In genomic region chr20:19928379-19929360, GRCh38 we compare ENCODE assay signal across 15 cellular contexts.
DNase-seq lines count a peak whose midpoint lies in the region; ATAC-seq and TF ChIP-seq lines count a peak whose summit lies in the region.
"Had no signal": no experiment of that assay in that cellular context is flagged by ENCODE, and none has a peak within 500 bp of the region (broad histone marks: within the 10 kb centered on the region; RNA-seq: fewer than 3 reads in every experiment).

No MANE protein-coding gene starts in this region.

- H3K9me3 Mint-ChIP-seq in activated CD4-positive, alpha-beta memory T cell treated with anti-CD3 and anti-CD28 coated beads for 36 hours, result no peaks in the 10 kb centered on the region
- H3K9me3 Mint-ChIP-seq: activated T-helper 1 cell treated with anti-CD3 and anti-CD28 coated beads, Interleukin-12 subunit alpha, Interleukin-12 subunit beta, Interleukin-2, Interleukin-4 antibody, amounts not matched to agents 30 ng/mL and 10 ng/mL and 1 ng/mL, durations not matched to agents 14 hours and 24 hours and 36 hours; T-cell had no signal

- H3K36me3 ChIP-seq in IMR-90 (ENCODE audit: control insufficient read depth, insufficient read depth, low read length) (no peaks in the 10 kb centered on the region), adipocyte (ENCODE audit: control insufficient read depth, insufficient read depth, low read length, severe bottlenecking) (no peaks in the 10 kb centered on the region), left ventricle myocardium inferior (no peaks in the 10 kb centered on the region), sigmoid colon (no peaks in the 10 kb centered on the region)

- no peak overlapping the region for H2BK15ac ChIP-seq in IMR-90 (ENCODE audit: low read depth, low read length)

- no peak for DNase-seq in IMR-90
- DNase-seq in adipocyte (ENCODE audit: low read depth), result peak; percentile 14
- no peak for DNase-seq in left ventricle myocardium inferior
- DNase-seq in renal cortical epithelial cell (ENCODE audit: low read depth), result peak; percentile 50
- DNase-seq in activated CD4-positive, alpha-beta memory T cell treated with anti-CD3 and anti-CD28 coated beads for 36 hours, result no peak
- DNase-seq in NCI-H446 treated with DMSO at 0.1 percent for 48 hours (lab: John Stamatoyannopoulos, UW), result no peak
- DNase-seq in SKM-1 (lab: John Stamatoyannopoulos, UW; ENCODE audit: unreplicated experiment), result no peak
- no peak for DNase-seq in sigmoid colon
- DNase-seq: activated CD4-positive, alpha-beta T cell treated with anti-CD3 and anti-CD28 coated beads for 48 hours; DMS79; effector CD8-positive, alpha-beta T cell; NCI-H2081; T-cell had no signal

- H2AFZ ChIP-seq in IMR-90 (replicated peaks; ENCODE audit: low read length, poor library complexity), result no peak overlapping the region

- no peak overlapping the region for H3K9ac ChIP-seq in IMR-90 (ENCODE audit: low read depth, low read length)
- no peak overlapping the region for H3K9ac ChIP-seq in adipocyte (ENCODE audit: low read length)

- dilution Hi-C loops in IMR-90 (cut with HindIII; ENCODE audit: low sequenced_read_pairs, unreplicated experiment), result no loop called here

- intact Hi-C loops in IMR-90 (cut with micrococcal nuclease), result no loop called here
- intact Hi-C loops in left ventricle myocardium inferior (cut with micrococcal nuclease), result no loop called here
- intact Hi-C loops in activated CD4-positive, alpha-beta memory T cell treated with anti-CD3 and anti-CD28 coated beads for 36 hours (cut with micrococcal nuclease), result no loop called here
- intact Hi-C loops in sigmoid colon (cut with DNase I), result no loop called here

- in situ Hi-C loops in IMR-90 (cut with MboI; ENCODE audit: low sequenced_read_pairs), result no loop called here

- H3K4me1 Mint-ChIP-seq in activated CD4-positive, alpha-beta memory T cell treated with anti-CD3 and anti-CD28 coated beads for 36 hours (ENCODE audit: low read depth), result no peaks in the 10 kb centered on the region
- H3K4me1 Mint-ChIP-seq: T-cell had no signal

- H4K20me1 ChIP-seq in IMR-90 (ENCODE audit: insufficient read depth, low read length), result peaks cover 51% of the 10 kb centered on the region; the same call in 1 of the 2 replicates

- no peak overlapping the region for H4K5ac ChIP-seq in IMR-90 (ENCODE audit: low read depth, low read length)

- H2BK5ac ChIP-seq in IMR-90 (ENCODE audit: low read depth, low read length, poor library complexity, severe bottlenecking), result peak overlapping the region; percentile 12

- no peaks in the 10 kb centered on the region for H3K27me3 ChIP-seq in IMR-90 (ENCODE audit: control insufficient read depth, insufficient read depth, low read length)
- no peaks in the 10 kb centered on the region for H3K27me3 ChIP-seq in adipocyte (replicated peaks; ENCODE audit: control insufficient read depth, insufficient read depth, low read length)
- H3K27me3 ChIP-seq in left ventricle myocardium inferior (ENCODE audit: low read depth), result no peaks in the 10 kb centered on the region
- H3K27me3 ChIP-seq in sigmoid colon, result no peaks in the 10 kb centered on the region

- peak overlapping the region; percentile 16; the same call in 1 of the 2 replicates for H2BK120ac ChIP-seq in IMR-90 (ENCODE audit: low read depth, low read length)

- no peaks in the 10 kb centered on the region for H3K27me3 Mint-ChIP-seq in activated CD4-positive, alpha-beta memory T cell treated with anti-CD3 and anti-CD28 coated beads for 36 hours

- 0 out of 2 replicates have a peak overlapping the region, but pooled peaks have one; percentile 43 for H3K14ac ChIP-seq in IMR-90 (replicated peaks; ENCODE audit: low read depth, low read length)

- WGBS in IMR-90 (ENCODE audit: extremely low coverage in 2 of 2, insufficient read length in 1 of 2), 2 experiments, result 100% methylated on average over 2 of the region's 8 CpGs; no CpG with 5 or more reads in 1 of the 2 experiments
- 22 to 68% methylated on average over 8 of the region's 8 CpGs for WGBS in sigmoid colon, 2 donors

- CTCF ChIA-PET in IMR-90 (lab: Yijun Ruan, JAX), result no interaction called here
- CTCF ChIA-PET in activated CD4-positive, alpha-beta memory T cell treated with anti-CD3 and anti-CD28 coated beads for 36 hours (lab: Charles Lee), result no interaction called here

- no peak overlapping the region for H3K4me2 ChIP-seq in IMR-90 (ENCODE audit: low read depth, low read length)

- TF ChIP-seq POLR2A in IMR-90 (IDR thresholded peaks at IDR 0.05; ENCODE audit: low read depth, low read length) (no peak), sigmoid colon (IDR thresholded peaks at IDR 0.05) (no peak)

- no TSS peak for BruUV-seq in IMR-90 (replicated peaks; lab: Mats Ljungman, UMichigan)

- H2BK20ac ChIP-seq in IMR-90 (ENCODE audit: low read depth, low read length), result no peak overlapping the region

- no peak overlapping the region; the same call in 1 of the 2 replicates for H3K18ac ChIP-seq in IMR-90 (ENCODE audit: low read depth, low read length)

- peak overlapping the region in 1 of 2 experiments; percentile 21; a peak in 1 of 4 replicates for H4K8ac ChIP-seq in IMR-90 (ENCODE audit: low read depth in 2 of 2, low read length in 2 of 2)

- H3K4ac ChIP-seq in IMR-90 (ENCODE audit: low read depth, low read length), result peak overlapping the region; percentile 12

- H3K56ac ChIP-seq in IMR-90 (ENCODE audit: extremely low read depth, insufficient read depth, low read length), result no peak overlapping the region

- H4K91ac ChIP-seq in IMR-90 (ENCODE audit: insufficient read depth, low read depth, low read length), result no peak overlapping the region

- H3K4me3 Mint-ChIP-seq in activated CD4-positive, alpha-beta memory T cell treated with anti-CD3 and anti-CD28 coated beads for 36 hours, result no peak overlapping the region
- H3K4me3 Mint-ChIP-seq: activated T-helper 1 cell treated with anti-CD3 and anti-CD28 coated beads, Interleukin-12 subunit alpha, Interleukin-12 subunit beta, Interleukin-2, Interleukin-4 antibody, amounts not matched to agents 30 ng/mL and 10 ng/mL and 1 ng/mL, durations not matched to agents 14 hours and 24 hours and 36 hours; T-cell had no signal

- POLR2A ChIA-PET in IMR-90 (lab: Charles Lee; ENCODE audit: unreplicated experiment), result no interaction called here
- POLR2A ChIA-PET in activated CD4-positive, alpha-beta memory T cell treated with anti-CD3 and anti-CD28 coated beads for 36 hours (lab: Charles Lee), result no interaction called here

- TF ChIP-seq RAD21 in IMR-90 (IDR thresholded peaks at IDR 0.05; ENCODE audit: low read length), result no peak

- no peak for ATAC-seq in IMR-90 (ENCODE audit: low read depth)
- ATAC-seq: K562, T-cell had no signal

- H3K79me1 ChIP-seq in IMR-90 (ENCODE audit: low read depth in 1 of 2, low read length in 2 of 2), result peaks cover 39 to 81% of the 10 kb centered on the region in 2 experiments

- H3K9me3 ChIP-seq in IMR-90 (ENCODE audit: control insufficient read depth, insufficient read depth, low read length), result no peaks in the 10 kb centered on the region
- H3K9me3 ChIP-seq in adipocyte (ENCODE audit: control insufficient read depth, low read length), result no peaks in the 10 kb centered on the region
- H3K9me3 ChIP-seq in left ventricle myocardium inferior (replicated peaks), result no peaks in the 10 kb centered on the region
- no peaks in the 10 kb centered on the region for H3K9me3 ChIP-seq in sigmoid colon

- TF ChIP-seq CTCF in IMR-90 (conservative IDR thresholded peaks at IDR 0.05; ENCODE audit: low read depth, low read length) (no peak), left ventricle myocardium inferior (IDR thresholded peaks at IDR 0.05; ENCODE audit: borderline replicate concordance) (no peak), sigmoid colon (IDR thresholded peaks at IDR 0.05) (no peak)

- peak overlapping the region; percentile 68 for H2AK9ac ChIP-seq in IMR-90 (replicated peaks; ENCODE audit: low read depth, low read length, poor library complexity)

- H3K27ac ChIP-seq in IMR-90 (ENCODE audit: insufficient read depth, low read length) (no peak overlapping the region), left ventricle myocardium inferior (replicated peaks) (peak overlapping the region; percentile 49), sigmoid colon (no peak overlapping the region)

- H3K4me1 ChIP-seq in IMR-90 (ENCODE audit: control insufficient read depth, insufficient read depth, low read length) (peaks cover 16% of the 10 kb centered on the region), adipocyte (ENCODE audit: control insufficient read depth, insufficient read depth, low read length) (peaks cover 25% of the 10 kb centered on the region), left ventricle myocardium inferior (peaks cover 88% of the 10 kb centered on the region), sigmoid colon (peaks cover 0 to 26% (median 18%) of the 10 kb centered on the region in 4 donors)

- H3K36me3 Mint-ChIP-seq in activated CD4-positive, alpha-beta memory T cell treated with anti-CD3 and anti-CD28 coated beads for 36 hours, result no peaks in the 10 kb centered on the region
- H3K36me3 Mint-ChIP-seq: T-cell had no signal

- H3K9me1 ChIP-seq in IMR-90 (ENCODE audit: insufficient read depth, low read length), result peaks cover 33% of the 10 kb centered on the region

- peak overlapping the region; percentile 75 for H3K23ac ChIP-seq in IMR-90 (ENCODE audit: low read depth, low read length)

- H3K4me3 ChIP-seq in IMR-90 (ENCODE audit: insufficient read depth, low read depth, low read length), result no peak overlapping the region
- no peak overlapping the region for H3K4me3 ChIP-seq in adipocyte (ENCODE audit: low read length)
- H3K4me3 ChIP-seq in left ventricle myocardium inferior, result no peak overlapping the region
- no peak overlapping the region for H3K4me3 ChIP-seq in sigmoid colon
- H3K4me3 ChIP-seq: K562 had no signal

- H2AK5ac ChIP-seq in IMR-90 (ENCODE audit: low read depth, low read length), result peak overlapping the region; percentile 28; the same call in 1 of the 2 replicates

- no peak for TF ChIP-seq EP300 in sigmoid colon (IDR thresholded peaks at IDR 0.05)

- H3K27ac Mint-ChIP-seq in activated CD4-positive, alpha-beta memory T cell treated with anti-CD3 and anti-CD28 coated beads for 36 hours, result no peak overlapping the region
- H3K27ac Mint-ChIP-seq: activated T-helper 1 cell treated with anti-CD3 and anti-CD28 coated beads, Interleukin-12 subunit alpha, Interleukin-12 subunit beta, Interleukin-2, Interleukin-4 antibody, amounts not matched to agents 30 ng/mL and 10 ng/mL and 1 ng/mL, durations not matched to agents 14 hours and 24 hours and 36 hours; T-cell had no signal

TF ChIP-seq in IMR-90, 13 proteins besides CTCF, POLR2A, EP300 and RAD21 (continues in another document):
- TF ChIP-seq ELK1 (IDR thresholded peaks at IDR 0.05; ENCODE audit: borderline replicate concordance, low read depth, low read length) (no peak), MXI1 (IDR thresholded peaks at IDR 0.05; ENCODE audit: borderline replicate concordance, low read depth, low read length) (no peak)

Comparison
In these comparisons a context has a peak if more than half of its experiments do, and no peak if none do; other contexts are left out.
1. DNase-seq: peak in adipocyte (single experiment) and renal cortical epithelial cell (single experiment); none in IMR-90 (single experiment), left ventricle myocardium inferior (single experiment), activated CD4-positive, alpha-beta memory T cell treated with anti-CD3 and anti-CD28 coated beads for 36 hours (single experiment), NCI-H446 treated with DMSO at 0.1 percent for 48 hours (single experiment), SKM-1 (single experiment) and sigmoid colon (single experiment).